ENCODE assay signal across 11 cellular contexts in the genomic region with DNA sequence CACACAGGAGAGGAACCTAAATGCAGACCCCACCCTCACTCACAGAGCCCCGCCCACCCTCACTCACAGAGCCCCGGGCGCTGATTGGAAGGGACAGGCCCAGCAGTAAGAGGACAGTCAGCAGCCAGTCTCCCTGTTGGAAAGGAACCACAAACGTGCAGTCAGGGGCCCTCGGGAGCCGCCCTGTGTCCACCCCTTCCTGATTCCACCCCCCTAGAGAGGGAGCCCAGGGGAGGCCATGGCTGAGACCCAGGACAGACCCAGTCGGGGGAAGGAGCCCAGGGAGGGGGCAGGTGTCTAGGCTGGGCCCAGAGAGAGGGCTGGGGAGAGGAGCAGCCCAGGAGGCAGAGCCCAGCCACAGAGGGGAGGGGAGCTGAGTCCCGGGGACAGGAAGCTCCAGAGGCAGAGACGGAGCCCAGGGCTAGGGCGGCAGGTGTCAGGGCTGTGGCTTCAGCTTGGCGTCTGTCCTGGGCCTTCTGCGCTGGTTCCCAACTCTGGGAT. TPM values are rescaled to one million over a fixed set of nuclear protein-coding genes. Genes with fewer than 3 reads are reported as not detected.
DNase-seq lines count a peak whose midpoint lies in the region; ATAC-seq, FAIRE-seq and TF ChIP-seq lines count a peak whose summit lies in the region.
"Not testable (repeated sequence)": the region's sequence is repeated elsewhere in the genome, so short reads cannot be mapped to it uniquely, and the experiment has no call there.
"Had no signal": no experiment of that assay in that cellular context is flagged by ENCODE, and none has a peak within 500 bp of the region (broad histone marks: within the 10 kb centered on the region; RNA-seq: fewer than 3 reads in every experiment).

No MANE protein-coding gene starts in this region.

- ATAC-seq in CD4-positive, alpha-beta T cell (ENCODE audit: poor library complexity): peak; percentile 44
- ATAC-seq in Panc1: peak; percentile 75; the same call in 1 of the 2 replicates
- peak; percentile 46 for ATAC-seq in GM12878
- ATAC-seq in left cardiac atrium: peak; percentile 79 to 88

- H3K9ac ChIP-seq in GM12878 (ENCODE audit: control insufficient read depth, insufficient read depth, low read length); neuronal stem cell (ENCODE audit: low read depth, low read length, poor library complexity): not testable (repeated sequence)

- H3K14ac ChIP-seq in neuronal stem cell (ENCODE audit: low read length): not testable (repeated sequence)

- not testable (repeated sequence) for TF ChIP-seq EP300 in GM12878 (IDR thresholded peaks at IDR 0.05; ENCODE audit: borderline replicate concordance in 1 of 2, control insufficient read depth in 1 of 2, low read depth in 2 of 2, low read length in 2 of 2)

- not testable (repeated sequence) for H3K9me3 ChIP-seq in CD4-positive, alpha-beta T cell (ENCODE audit: control insufficient read depth, low read length); Panc1 (ENCODE audit: control insufficient read depth, insufficient read depth, low read depth, low read length); GM12878 (replicated peaks; ENCODE audit: control insufficient read depth, insufficient read depth, low read length); neuronal stem cell (replicated peaks in 1 of 2; ENCODE audit: control insufficient read depth in 2 of 2, insufficient read depth in 1 of 2, low read depth in 1 of 2, low read length in 2 of 2)

- not testable (repeated sequence) for H3K36me3 Mint-ChIP-seq in CD4-positive, alpha-beta T cell (ENCODE audit: low read depth)

- not testable (repeated sequence) for H3K4me3 Mint-ChIP-seq in CD4-positive, alpha-beta T cell

- not testable (repeated sequence) for TF ChIP-seq CTCF in CD4-positive, alpha-beta T cell (IDR thresholded peaks at IDR 0.05); Panc1 (IDR thresholded peaks at IDR 0.05); GM12878 (IDR thresholded peaks at IDR 0.05 in 2 of 3, conservative IDR thresholded peaks at IDR 0.05 in 1 of 3; ENCODE audit: control insufficient read depth in 2 of 3, extremely low read depth in 1 of 3, insufficient read depth in 1 of 3, low read depth in 3 of 3, low read length in 3 of 3)

- H3K18ac ChIP-seq in neuronal stem cell (ENCODE audit: low read length): peak overlapping the region; percentile 64

- not testable (repeated sequence) for TF ChIP-seq RAD21 in GM12878 (IDR thresholded peaks at IDR 0.05; ENCODE audit: insufficient read depth, low read depth, low read length)

- not testable (repeated sequence) for H4K91ac ChIP-seq in neuronal stem cell (ENCODE audit: low read depth, low read length, poor library complexity)

- 69% methylated on average over 7 of the region's 12 CpGs for WGBS in GM12878 (ENCODE audit: insufficient coverage, insufficient replicate concordance, low lambda C conversion rate, missing lambda C conversion rate)
- WGBS in neuronal stem cell (ENCODE audit: extremely low coverage in 2 of 2, insufficient read length in 2 of 2, insufficient replicate concordance in 1 of 2), 2 donors: no CpG with 5 or more reads among the region's 12 CpGs

- not testable (repeated sequence) for H2BK5ac ChIP-seq in neuronal stem cell (ENCODE audit: low read length)

- not testable (repeated sequence) for H2BK15ac ChIP-seq in neuronal stem cell (ENCODE audit: low read length)

- not testable (repeated sequence) for H4K8ac ChIP-seq in neuronal stem cell (ENCODE audit: low read depth, low read length)

- H2AFZ ChIP-seq in GM12878 (ENCODE audit: control insufficient read depth, low read depth, low read length): not testable (repeated sequence)
- peak overlapping the region; percentile 75 for H2AFZ ChIP-seq in neuronal stem cell (ENCODE audit: low read length)

- not testable (repeated sequence) for H3K27ac Mint-ChIP-seq in CD4-positive, alpha-beta T cell

- not testable (repeated sequence) for H2AK5ac ChIP-seq in neuronal stem cell (ENCODE audit: low read depth, low read length)

- not testable (repeated sequence) for H3K36me3 ChIP-seq in Panc1 (ENCODE audit: control insufficient read depth, insufficient read depth, low read length); GM12878 (ENCODE audit: control insufficient read depth in 2 of 2, insufficient read depth in 2 of 2, low read length in 1 of 2); neuronal stem cell (replicated peaks in 1 of 2; ENCODE audit: control insufficient read depth in 2 of 2, insufficient read depth in 2 of 2, low read length in 2 of 2)

- not testable (repeated sequence) for H3K23ac ChIP-seq in neuronal stem cell (ENCODE audit: low read depth, low read length, poor library complexity)

- POLR2A ChIA-PET in CD4-positive, alpha-beta T cell (lab: Charles Lee); Panc1 (lab: Charles Lee); GM12878 (lab: Charles Lee): not testable (repeated sequence)

- H3K9me3 Mint-ChIP-seq in CD4-positive, alpha-beta T cell: not testable (repeated sequence)

- CTCF ChIA-PET in CD4-positive, alpha-beta T cell (lab: Charles Lee); Panc1 (lab: Charles Lee): not testable (repeated sequence)
- CTCF ChIA-PET in GM12878 (lab: Yijun Ruan, JAX): interaction anchor here (1.3 to 2.5 kb wide), 2 partner anchors 11 to 20 kb away, joined by 3 to 9 read pairs; no protein-coding TSS in a partner anchor

- not testable (repeated sequence) for H2BK120ac ChIP-seq in neuronal stem cell (ENCODE audit: low read depth, low read length)

- intact Hi-C loops in CD4-positive, alpha-beta T cell (cut with DNase I, micrococcal nuclease); Panc1 (cut with micrococcal nuclease; ENCODE audit: unreplicated experiment); GM12878 (cut with micrococcal nuclease; ENCODE audit: unreplicated experiment): not testable (repeated sequence)
- intact Hi-C loops in left cardiac atrium (cut with DNase I): loop anchor here in 1 of 2 donors (10.0 kb wide), 1 partner anchor 48 kb away; no protein-coding TSS in a partner anchor

- RAD21 ChIA-PET in GM12878 (lab: Charles Lee; ENCODE audit: unreplicated experiment): not testable (repeated sequence)

- H3K4me3 ChIP-seq in Panc1 (ENCODE audit: low read depth in 2 of 2, low read length in 2 of 2); GM12878; neuronal stem cell (ENCODE audit: low read length in 2 of 2): not testable (repeated sequence)

- in situ Hi-C loops in Panc1 (cut with HindIII; ENCODE audit: low pct_unique_long_range_greater_than_20kb, low sequenced_read_pairs); GM12878 (cut with MboI): not testable (repeated sequence)

- DNase-seq in CD4-positive, alpha-beta T cell; Panc1 (ENCODE audit: low read depth, low spot score); GM12878 (ENCODE audit: low read depth, low spot score): not testable (repeated sequence)
- DNase-seq in NCI-H1417 (lab: John Stamatoyannopoulos, UW) (peak; percentile 28 to 63 (median 29)), left cardiac atrium (peak; percentile 56), neuronal stem cell (ENCODE audit: low spot score) (peak; percentile 33)

- H3K79me2 ChIP-seq in GM12878 (ENCODE audit: control insufficient read depth, insufficient read depth, low read length): not testable (repeated sequence)

- not testable (repeated sequence) for H3K4me1 Mint-ChIP-seq in CD4-positive, alpha-beta T cell (ENCODE audit: low read depth)

- not testable (repeated sequence) for H3K4ac ChIP-seq in neuronal stem cell (ENCODE audit: low read length)

- not testable (repeated sequence) for H3K27me3 Mint-ChIP-seq in CD4-positive, alpha-beta T cell

- not testable (repeated sequence) for H3K27me3 ChIP-seq in CD4-positive, alpha-beta T cell (ENCODE audit: control insufficient read depth, insufficient read depth, low read length); Panc1 (ENCODE audit: control insufficient read depth, insufficient read depth, low read length); GM12878 (replicated peaks in 1 of 2; ENCODE audit: control insufficient read depth in 2 of 2, insufficient read depth in 2 of 2, low read length in 1 of 2); neuronal stem cell (ENCODE audit: control insufficient read depth in 3 of 3, insufficient read depth in 3 of 3, low read depth in 1 of 3, low read length in 3 of 3)

- H4K20me1 ChIP-seq in GM12878 (ENCODE audit: control insufficient read depth, insufficient read depth): not testable (repeated sequence)

- SMC1A ChIA-PET in GM12878 (lab: Charles Lee; ENCODE audit: uncharacterized antibody, unreplicated experiment): not testable (repeated sequence)

- H3K79me1 ChIP-seq in neuronal stem cell (ENCODE audit: low read depth, low read length): not testable (repeated sequence)

- not testable (repeated sequence) for H3K27ac ChIP-seq in CD4-positive, alpha-beta T cell (ENCODE audit: low read depth, low read length); Panc1 (ENCODE audit: low read length); GM12878 (ENCODE audit: control insufficient read depth, insufficient read depth); neuronal stem cell (replicated peaks; ENCODE audit: low read length)

- not testable (repeated sequence) for H2BK12ac ChIP-seq in neuronal stem cell (ENCODE audit: low read length)

- H3K4me2 ChIP-seq in GM12878 (ENCODE audit: control insufficient read depth, insufficient read depth); neuronal stem cell (ENCODE audit: insufficient read depth, low read length, poor library complexity, severe bottlenecking): not testable (repeated sequence)

- not testable (repeated sequence) for BruUV-seq in Panc1 (replicated peaks; lab: Mats Ljungman, UMichigan); GM12878 (replicated peaks; lab: Mats Ljungman, UMichigan)

- H3K4me1 ChIP-seq in Panc1 (ENCODE audit: control insufficient read depth, insufficient read depth, low read length); GM12878 (ENCODE audit: control insufficient read depth, insufficient read depth, low read length); neuronal stem cell (ENCODE audit: control insufficient read depth in 2 of 2, insufficient read depth in 1 of 2, low read depth in 1 of 2, low read length in 2 of 2): not testable (repeated sequence)

- not testable (repeated sequence) for FAIRE-seq in GM12878 (lab: Jason Lieb, UNC)

- not testable (repeated sequence) for TF ChIP-seq POLR2A in GM12878 (IDR thresholded peaks at IDR 0.05; ENCODE audit: low read depth, low read length)

RNA-seq across cellular contexts. Expression of a gene that starts 10.8 kb away (rescaled TPM):
- total RNA-seq in CD4-positive, alpha-beta T cell: not detected
- total RNA-seq in Panc1 (2021; ENCODE audit: unreplicated experiment): 15.6 TPM
- 9.4 TPM for polyA plus RNA-seq in Panc1 (2012; ENCODE audit: insufficient read length)
- 1.3 and 1.8 TPM in 2 replicates for total RNA-seq in GM12878 (2013; cell fraction: nucleolus; rRNA removed)
- total RNA-seq in GM12878 (2014; rRNA removed): 19.1 and 19.4 TPM in 2 replicates
- total RNA-seq in GM12878 (2014; rRNA removed; fragmentation: Illumina TruSeq; extraction: Trizol): 2.4 and 2.7 TPM in 2 replicates
- 24.3 and 26.3 TPM in 2 replicates for total RNA-seq in GM12878 (2021)
- 20.8 TPM for polyA plus RNA-seq in GM12878 (2011; ENCODE audit: low read depth)
- polyA plus RNA-seq in GM12878 (2011; rRNA removed): 18.6 and 26.8 TPM in 2 replicates
- polyA plus RNA-seq in GM12878 (2011; cell fraction: cytosol; rRNA removed): 59.0 and 63.5 TPM in 2 replicates
- 22.8 and 31.2 TPM in 2 replicates for polyA plus RNA-seq in GM12878 (2011; cell fraction: nucleus; rRNA removed)
- 26.4 and 28.7 TPM in 2 replicates for polyA plus RNA-seq in GM12878 (2012)
- polyA plus RNA-seq in GM12878 (2014; fragmentation: Illumina TruSeq; extraction: Trizol): 24.8 and 31.5 TPM in 2 replicates
- polyA plus RNA-seq in GM12878 (2014; fragmentation: Nextera tagmentation; extraction: Ambion mirVana): 10 to 100 TPM; 56.6 to 75.1 TPM
- polyA plus RNA-seq in GM12878 (2014; rRNA removed): 29.6 and 30.4 TPM in 2 replicates
- polyA plus RNA-seq in GM12878 (2016; fragmentation: Nextera tagmentation; extraction: Ambion mirVana): 10 to 100 TPM; 40.7 to 45.1 TPM
- polyA minus RNA-seq in GM12878 (2011; rRNA and poly(A)+ RNA removed): 28.0 and 45.3 TPM in 2 replicates
- polyA minus RNA-seq in GM12878 (2011; cell fraction: cytosol; rRNA and poly(A)+ RNA removed): 12.8 and 14.1 TPM in 2 replicates
- 4.1 and 7.4 TPM in 2 replicates for polyA minus RNA-seq in GM12878 (2011; cell fraction: nucleus; rRNA and poly(A)+ RNA removed)
- 1 to 10 TPM; 1.5 to 1.6 TPM for total RNA-seq in left cardiac atrium
- 2.9 TPM for polyA plus RNA-seq in neuronal stem cell (2013, experiment 1 of 2)
- 2.8 TPM for polyA plus RNA-seq in neuronal stem cell (2013, experiment 2 of 2)

RNA-seq across cellular contexts. Expression of a gene that starts 21.1 kb away (rescaled TPM):
- 10 to 100 TPM; 13.9 to 14.8 TPM for total RNA-seq in CD4-positive, alpha-beta T cell
- total RNA-seq in Panc1 (2021; ENCODE audit: unreplicated experiment) (12.7 TPM), GM12878 (2014; rRNA removed) (21.7 and 22.9 TPM in 2 replicates), GM12878 (2014; rRNA removed; fragmentation: Illumina TruSeq; extraction: Trizol) (21.5 and 23.3 TPM in 2 replicates), GM12878 (2021) (143 and 147 TPM in 2 replicates), left cardiac atrium (10 to 100 TPM; 24.1 to 28.1 TPM)
- polyA plus RNA-seq in Panc1 (2012; ENCODE audit: insufficient read length): 12.1 TPM
- total RNA-seq in GM12878 (2013; cell fraction: nucleolus; rRNA removed): 12.0 and 12.6 TPM in 2 replicates
- 73.5 TPM for polyA plus RNA-seq in GM12878 (2011; ENCODE audit: low read depth)
- polyA plus RNA-seq in GM12878 (2011; rRNA removed) (56.5 and 69.4 TPM in 2 replicates), GM12878 (2014; fragmentation: Illumina TruSeq; extraction: Trizol) (143 and 168 TPM in 2 replicates), GM12878 (2014; fragmentation: Nextera tagmentation; extraction: Ambion mirVana) (100 to 1,000 TPM; 258 to 290 TPM), GM12878 (2014; rRNA removed) (92.0 and 97.5 TPM in 2 replicates), GM12878 (2016; fragmentation: Nextera tagmentation; extraction: Ambion mirVana) (100 to 1,000 TPM; 248 to 271 TPM)
- polyA plus RNA-seq in GM12878 (2011; cell fraction: cytosol; rRNA removed): 71.6 and 80.6 TPM in 2 replicates
- 31.6 and 32.5 TPM in 2 replicates for polyA plus RNA-seq in GM12878 (2011; cell fraction: nucleus; rRNA removed)
- 77.5 and 80.8 TPM in 2 replicates for polyA plus RNA-seq in GM12878 (2012)
- 32.8 and 47.2 TPM in 2 replicates for polyA minus RNA-seq in GM12878 (2011; rRNA and poly(A)+ RNA removed)
- 32.3 and 36.1 TPM in 2 replicates for polyA minus RNA-seq in GM12878 (2011; cell fraction: cytosol; rRNA and poly(A)+ RNA removed)
- polyA minus RNA-seq in GM12878 (2011; cell fraction: nucleus; rRNA and poly(A)+ RNA removed): 7.1 and 9.9 TPM in 2 replicates
- polyA plus RNA-seq in neuronal stem cell (2013, experiment 1 of 2): 18.7 TPM
- 20.6 TPM for polyA plus RNA-seq in neuronal stem cell (2013, experiment 2 of 2)

RNA-seq across cellular contexts. Expression of a gene that starts 28.0 kb away (rescaled TPM):
- 1 to 10 TPM; 7.4 to 8.0 TPM for total RNA-seq in CD4-positive, alpha-beta T cell
- total RNA-seq in Panc1 (2021; ENCODE audit: unreplicated experiment): 3.3 TPM
- polyA plus RNA-seq in Panc1 (2012; ENCODE audit: insufficient read length): 0.27 TPM
- 19.6 and 24.4 TPM in 2 replicates for total RNA-seq in GM12878 (2013; cell fraction: nucleolus; rRNA removed)
- total RNA-seq in GM12878 (2014; rRNA removed): 13.0 and 14.2 TPM in 2 replicates
- total RNA-seq in GM12878 (2014; rRNA removed; fragmentation: Illumina TruSeq; extraction: Trizol): 13.4 and 15.2 TPM in 2 replicates
- 26.9 and 27.8 TPM in 2 replicates for total RNA-seq in GM12878 (2021)
- 4.4 TPM for polyA plus RNA-seq in GM12878 (2011; ENCODE audit: low read depth)
- polyA plus RNA-seq in GM12878 (2011; rRNA removed): 12.3 and 20.2 TPM in 2 replicates
- polyA plus RNA-seq in GM12878 (2011; cell fraction: cytosol; rRNA removed): 17.9 and 20.5 TPM in 2 replicates
- polyA plus RNA-seq in GM12878 (2011; cell fraction: nucleus; rRNA removed): 19.8 and 30.2 TPM in 2 replicates
- 12.1 and 14.6 TPM in 2 replicates for polyA plus RNA-seq in GM12878 (2012)
- polyA plus RNA-seq in GM12878 (2014; fragmentation: Illumina TruSeq; extraction: Trizol): 10.0 and 22.1 TPM in 2 replicates
- 1 to 10 TPM; 8.9 to 9.6 TPM for polyA plus RNA-seq in GM12878 (2014; fragmentation: Nextera tagmentation; extraction: Ambion mirVana)
- 17.1 and 17.3 TPM in 2 replicates for polyA plus RNA-seq in GM12878 (2014; rRNA removed)
- polyA plus RNA-seq in GM12878 (2016; fragmentation: Nextera tagmentation; extraction: Ambion mirVana): 10 to 100 TPM; 14.9 to 16.0 TPM
- 25.4 and 42.3 TPM in 2 replicates for polyA minus RNA-seq in GM12878 (2011; rRNA and poly(A)+ RNA removed)
- polyA minus RNA-seq in GM12878 (2011; cell fraction: cytosol; rRNA and poly(A)+ RNA removed): 6.8 and 12.9 TPM in 2 replicates
- 4.1 and 9.0 TPM in 2 replicates for polyA minus RNA-seq in GM12878 (2011; cell fraction: nucleus; rRNA and poly(A)+ RNA removed)
- total RNA-seq in left cardiac atrium: 1 to 10 TPM; 1.2 to 1.3 TPM
- polyA plus RNA-seq in neuronal stem cell (2013, experiment 1 of 2): 1.2 TPM
- 1.2 TPM for polyA plus RNA-seq in neuronal stem cell (2013, experiment 2 of 2)

RNA-seq across cellular contexts. Expression of a gene that starts 35.5 kb away (rescaled TPM):
- total RNA-seq in CD4-positive, alpha-beta T cell: 1 to 10 TPM in 1 of 2 experiments, under 1 TPM in 1; 0.74 to 1.6 TPM
- not detected for total RNA-seq in Panc1 (2021; ENCODE audit: unreplicated experiment)
- polyA plus RNA-seq in Panc1 (2012; ENCODE audit: insufficient read length): not detected
- total RNA-seq in GM12878 (2013; cell fraction: nucleolus; rRNA removed): not detected in 2 replicates
- total RNA-seq in GM12878 (2014; rRNA removed): not detected in 2 replicates
- not detected in 2 replicates for total RNA-seq in GM12878 (2014; rRNA removed; fragmentation: Illumina TruSeq; extraction: Trizol)
- not detected in 2 replicates for total RNA-seq in GM12878 (2021)
- polyA plus RNA-seq in GM12878 (2011; ENCODE audit: low read depth): not detected
- polyA plus RNA-seq in GM12878 (2011; rRNA removed): not detected in 2 replicates
- polyA plus RNA-seq in GM12878 (2011; cell fraction: cytosol; rRNA removed): not detected in 2 replicates
- not detected in 2 replicates for polyA plus RNA-seq in GM12878 (2011; cell fraction: nucleus; rRNA removed)
- 0.07 and 0.38 TPM in 2 replicates for polyA plus RNA-seq in GM12878 (2012)
- polyA plus RNA-seq in GM12878 (2014; fragmentation: Illumina TruSeq; extraction: Trizol): not detected in 2 replicates
- not detected for polyA plus RNA-seq in GM12878 (2014; fragmentation: Nextera tagmentation; extraction: Ambion mirVana)
- not detected in 2 replicates for polyA plus RNA-seq in GM12878 (2014; rRNA removed)
- under 1 TPM in 1 of 2 experiments, not detected in 1; 0.20 TPM for polyA plus RNA-seq in GM12878 (2016; fragmentation: Nextera tagmentation; extraction: Ambion mirVana)
- not detected in 2 replicates for polyA minus RNA-seq in GM12878 (2011; rRNA and poly(A)+ RNA removed)
- not detected in 2 replicates for polyA minus RNA-seq in GM12878 (2011; cell fraction: cytosol; rRNA and poly(A)+ RNA removed)
- polyA minus RNA-seq in GM12878 (2011; cell fraction: nucleus; rRNA and poly(A)+ RNA removed): not detected in 2 replicates
- total RNA-seq in left cardiac atrium: 1 to 10 TPM; 1.6 to 2.9 TPM
- not detected for polyA plus RNA-seq in neuronal stem cell (2013, experiment 1 of 2)
- polyA plus RNA-seq in neuronal stem cell (2013, experiment 2 of 2): not detected
- total RNA-seq: activated CD4-positive, alpha-beta T cell treated with anti-CD3 and anti-CD28 coated beads, Interleukin-2, amount 10 ng/mL, durations not matched to agents 7 days and 5 days; CD8-positive, alpha-beta memory T cell; fibroblast of lung; SJSA1; uterus had no signal
- polyA plus RNA-seq: CD8-positive, alpha-beta memory T cell; fibroblast of lung had no signal

RNA-seq across cellular contexts. Expression of a gene that starts 47.7 kb away (rescaled TPM):
- total RNA-seq in CD4-positive, alpha-beta T cell: 1 to 10 TPM; 4.3 to 6.5 TPM
- 7.7 TPM for total RNA-seq in Panc1 (2021; ENCODE audit: unreplicated experiment)
- 5.1 TPM for polyA plus RNA-seq in Panc1 (2012; ENCODE audit: insufficient read length)
- 16.3 and 17.2 TPM in 2 replicates for total RNA-seq in GM12878 (2013; cell fraction: nucleolus; rRNA removed)
- total RNA-seq in GM12878 (2014; rRNA removed): 10.9 and 13.1 TPM in 2 replicates
- 7.4 and 7.7 TPM in 2 replicates for total RNA-seq in GM12878 (2014; rRNA removed; fragmentation: Illumina TruSeq; extraction: Trizol)
- total RNA-seq in GM12878 (2021): 29.1 and 30.6 TPM in 2 replicates
- 9.6 TPM for polyA plus RNA-seq in GM12878 (2011; ENCODE audit: low read depth)
- polyA plus RNA-seq in GM12878 (2011; rRNA removed): 4.7 and 7.8 TPM in 2 replicates
- 7.3 and 8.6 TPM in 2 replicates for polyA plus RNA-seq in GM12878 (2011; cell fraction: cytosol; rRNA removed)
- 7.7 and 7.9 TPM in 2 replicates for polyA plus RNA-seq in GM12878 (2011; cell fraction: nucleus; rRNA removed)
- polyA plus RNA-seq in GM12878 (2012): 11.1 TPM in 2 replicates
- polyA plus RNA-seq in GM12878 (2014; fragmentation: Illumina TruSeq; extraction: Trizol): 13.7 and 17.8 TPM in 2 replicates
- polyA plus RNA-seq in GM12878 (2014; fragmentation: Nextera tagmentation; extraction: Ambion mirVana): 1 to 10 TPM; 7.5 to 9.6 TPM
- 13.3 and 14.7 TPM in 2 replicates for polyA plus RNA-seq in GM12878 (2014; rRNA removed)
- 10 to 100 TPM; 20.9 to 26.5 TPM for polyA plus RNA-seq in GM12878 (2016; fragmentation: Nextera tagmentation; extraction: Ambion mirVana)
- 11.8 and 20.1 TPM in 2 replicates for polyA minus RNA-seq in GM12878 (2011; rRNA and poly(A)+ RNA removed)
- 7.2 and 10.8 TPM in 2 replicates for polyA minus RNA-seq in GM12878 (2011; cell fraction: cytosol; rRNA and poly(A)+ RNA removed)
- 13.9 and 15.3 TPM in 2 replicates for polyA minus RNA-seq in GM12878 (2011; cell fraction: nucleus; rRNA and poly(A)+ RNA removed)
- total RNA-seq in left cardiac atrium: 1 to 10 TPM; 5.2 to 6.6 TPM
- 3.5 TPM for polyA plus RNA-seq in neuronal stem cell (2013, experiment 1 of 2)
- 3.9 TPM for polyA plus RNA-seq in neuronal stem cell (2013, experiment 2 of 2)
